Comparison of ENCODE assay signal across 1 cellular context in the genomic region with DNA sequence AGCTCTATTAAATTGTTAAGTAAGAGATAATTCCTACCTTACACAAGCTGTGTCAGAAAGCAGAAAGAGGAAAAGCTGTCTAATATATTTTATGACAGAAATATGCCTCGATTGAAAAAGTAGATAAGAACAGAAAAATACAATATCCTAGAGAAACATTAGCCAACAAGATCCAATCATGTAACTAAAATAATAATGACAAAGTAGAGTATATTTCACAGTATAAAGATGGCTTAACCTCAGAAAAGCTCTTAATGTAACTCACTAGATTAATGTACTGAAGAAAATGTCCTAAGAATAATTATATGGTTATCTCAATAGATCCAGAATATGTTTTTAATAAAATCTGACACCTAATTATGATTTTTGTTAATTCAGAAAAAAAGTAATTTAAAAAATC.
TF ChIP-seq lines count a peak whose summit lies in the region.

No MANE protein-coding gene starts in this region.

TF ChIP-seq in HepG2, 621 proteins besides CTCF, POLR2A, EP300 and RAD21 (continued from another document):
- TF ChIP-seq ZNF513 (CRISPR knock-in tag; conservative IDR thresholded peaks at IDR 0.05) (no peak), NFE2L1 (CRISPR knock-in tag; IDR thresholded peaks at IDR 0.05; ENCODE audit: borderline replicate concordance) (no peak), RELA (CRISPR knock-in tag; IDR thresholded peaks at IDR 0.05) (no peak), BRCA1 (CRISPR knock-in tag; IDR thresholded peaks at IDR 0.05) (no peak), FOXK2 (IDR thresholded peaks at IDR 0.05) (no peak), ZNF121 (CRISPR knock-in tag; IDR thresholded peaks at IDR 0.05) (no peak), FOXP4 (CRISPR knock-in tag; IDR thresholded peaks at IDR 0.05) (no peak), ZNF562 (CRISPR knock-in tag; IDR thresholded peaks at IDR 0.05; ENCODE audit: borderline replicate concordance) (no peak), ZNF790 (CRISPR knock-in tag; IDR thresholded peaks at IDR 0.05; ENCODE audit: borderline replicate concordance) (no peak), YY1 (IDR thresholded peaks at IDR 0.05; ENCODE audit: insufficient read depth, insufficient replicate concordance, low read depth, low read length) (no peak), PCBP1 (IDR thresholded peaks at IDR 0.05; ENCODE audit: borderline replicate concordance, low read depth, low read length) (no peak)
- TF ChIP-seq, protein P1, sequence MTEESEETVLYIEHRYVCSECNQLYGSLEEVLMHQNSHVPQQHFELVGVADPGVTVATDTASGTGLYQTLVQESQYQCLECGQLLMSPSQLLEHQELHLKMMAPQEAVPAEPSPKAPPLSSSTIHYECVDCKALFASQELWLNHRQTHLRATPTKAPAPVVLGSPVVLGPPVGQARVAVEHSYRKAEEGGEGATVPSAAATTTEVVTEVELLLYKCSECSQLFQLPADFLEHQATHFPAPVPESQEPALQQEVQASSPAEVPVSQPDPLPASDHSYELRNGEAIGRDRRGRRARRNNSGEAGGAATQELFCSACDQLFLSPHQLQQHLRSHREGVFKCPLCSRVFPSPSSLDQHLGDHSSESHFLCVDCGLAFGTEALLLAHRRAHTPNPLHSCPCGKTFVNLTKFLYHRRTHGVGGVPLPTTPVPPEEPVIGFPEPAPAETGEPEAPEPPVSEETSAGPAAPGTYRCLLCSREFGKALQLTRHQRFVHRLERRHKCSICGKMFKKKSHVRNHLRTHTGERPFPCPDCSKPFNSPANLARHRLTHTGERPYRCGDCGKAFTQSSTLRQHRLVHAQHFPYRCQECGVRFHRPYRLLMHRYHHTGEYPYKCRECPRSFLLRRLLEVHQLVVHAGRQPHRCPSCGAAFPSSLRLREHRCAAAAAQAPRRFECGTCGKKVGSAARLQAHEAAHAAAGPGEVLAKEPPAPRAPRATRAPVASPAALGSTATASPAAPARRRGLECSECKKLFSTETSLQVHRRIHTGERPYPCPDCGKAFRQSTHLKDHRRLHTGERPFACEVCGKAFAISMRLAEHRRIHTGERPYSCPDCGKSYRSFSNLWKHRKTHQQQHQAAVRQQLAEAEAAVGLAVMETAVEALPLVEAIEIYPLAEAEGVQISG (CRISPR knock-in tag; IDR thresholded peaks at IDR 0.05): no peak
